8 cellular contexts compared by ENCODE assay signal in the genomic region with DNA sequence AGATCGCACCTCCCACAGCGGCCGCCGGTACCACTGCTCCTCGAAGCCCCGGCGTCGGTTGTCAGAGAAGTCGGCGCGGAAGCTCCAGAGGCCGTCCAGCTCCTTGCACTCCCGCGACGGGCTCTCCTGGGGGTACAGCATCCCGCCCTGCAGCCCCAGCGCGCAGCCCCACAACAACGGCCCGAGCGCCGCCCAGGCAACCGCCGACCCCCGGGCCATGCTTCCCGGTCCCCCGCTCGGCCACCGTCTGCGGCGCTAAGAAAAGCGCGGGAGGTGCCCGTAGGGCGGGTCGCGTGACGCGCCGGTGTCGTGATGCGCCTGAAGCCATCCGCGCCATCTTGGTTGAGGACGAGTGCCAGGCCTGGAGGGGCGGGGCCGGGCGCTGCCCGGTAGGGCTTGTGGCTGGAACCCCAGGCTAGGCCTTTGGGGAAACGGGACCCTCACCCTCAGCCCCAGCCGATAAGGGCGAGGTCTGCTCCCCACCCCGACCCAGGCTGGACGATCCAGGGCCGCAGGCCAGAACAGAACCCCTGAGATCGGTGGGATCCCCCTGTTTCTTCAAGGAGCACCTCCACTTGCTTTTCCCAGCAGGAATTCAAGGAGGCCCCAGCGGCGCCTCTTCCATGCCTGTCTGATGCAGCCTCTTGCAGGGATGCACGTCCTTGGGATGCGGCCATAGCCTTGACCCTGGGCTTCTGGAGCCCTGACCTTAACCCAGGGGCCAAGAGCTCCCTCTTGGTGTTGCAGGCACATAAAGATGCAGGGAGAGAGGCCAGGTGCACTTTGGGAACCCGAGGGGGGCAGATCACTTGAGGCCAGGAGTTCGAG. TPM values are rescaled to one million over a fixed set of nuclear protein-coding genes. Genes with fewer than 3 reads are reported as not detected.
DNase-seq lines count a peak whose midpoint lies in the region; ATAC-seq and TF ChIP-seq lines count a peak whose summit lies in the region.

A gene (minus strand): TSS at position 249 of the 828 bp plus-strand sequence. CDS start 30 bp downstream, at position 219.

- H3K9me3 ChIP-seq in SJSA1 (replicated peaks) (no peaks in the 10 kb centered on the region), neural progenitor cell (ENCODE audit: low read depth) (no peaks in the 10 kb centered on the region), stomach smooth muscle (ENCODE audit: control insufficient read depth in 2 of 2, low read length in 2 of 2) (no peaks in the 10 kb centered on the region)

- H3K9me3 Mint-ChIP-seq in neural progenitor cell: no peaks in the 10 kb centered on the region

- H3K4me1 Mint-ChIP-seq in neural progenitor cell: peaks cover 5% of the 10 kb centered on the region

- peaks cover 4% of the 10 kb centered on the region for H3K36me3 Mint-ChIP-seq in neural progenitor cell

- H3K27me3 ChIP-seq in SJSA1 (replicated peaks): no peaks in the 10 kb centered on the region
- no peaks in the 10 kb centered on the region for H3K27me3 ChIP-seq in foreskin keratinocyte
- no peaks in the 10 kb centered on the region for H3K27me3 ChIP-seq in neural progenitor cell
- no peaks in the 10 kb centered on the region for H3K27me3 ChIP-seq in stomach smooth muscle (ENCODE audit: control insufficient read depth in 1 of 2, insufficient read depth in 2 of 2, low read length in 2 of 2)

- H3K79me2 ChIP-seq in neural progenitor cell (ENCODE audit: low read depth): peaks cover 24% of the 10 kb centered on the region

- H3K4me3 Mint-ChIP-seq in neural progenitor cell: peak within 1 kb of the TSS; percentile 86

- H3K4me1 ChIP-seq in SJSA1 (replicated peaks) (peaks cover 19% of the 10 kb centered on the region), foreskin keratinocyte (no peaks in the 10 kb centered on the region), neural progenitor cell (peaks cover 8% of the 10 kb centered on the region), stomach smooth muscle (ENCODE audit: control insufficient read depth, insufficient read depth, low read length) (peaks cover 17% of the 10 kb centered on the region)

- H3K36me3 ChIP-seq in SJSA1 (peaks cover 34% of the 10 kb centered on the region), neural progenitor cell (no peaks in the 10 kb centered on the region), stomach smooth muscle (ENCODE audit: control insufficient read depth in 2 of 2, insufficient read depth in 2 of 2, low read length in 2 of 2) (peaks cover 0 to 5% of the 10 kb centered on the region in 2 donors)

- H3K27ac ChIP-seq in SJSA1 (peak within 1 kb of the TSS; percentile 67), foreskin keratinocyte (peak within 1 kb of the TSS; percentile 82), neural progenitor cell (no peak within 1 kb of the TSS), stomach smooth muscle (ENCODE audit: low read length) (peak within 1 kb of the TSS; percentile 74)

- H3K9ac ChIP-seq in neural progenitor cell (peak within 1 kb of the TSS; percentile 82), stomach smooth muscle (ENCODE audit: low read length in 2 of 2) (peak within 1 kb of the TSS; percentile 75 to 94)

- H3K4me3 ChIP-seq in SJSA1 (peak within 1 kb of the TSS; percentile 79), neural progenitor cell (peak within 1 kb of the TSS; percentile 88), stomach smooth muscle (ENCODE audit: low read length in 2 of 2) (peak within 1 kb of the TSS; percentile 74 to 84)

- H3K4me2 ChIP-seq in neural progenitor cell: peak within 1 kb of the TSS; percentile 98

- H3K27me3 Mint-ChIP-seq in neural progenitor cell (ENCODE audit: insufficient read depth, low read depth): no peaks in the 10 kb centered on the region

- peak within 1 kb of the TSS; percentile 93 for H2AFZ ChIP-seq in neural progenitor cell (replicated peaks)

- H4K20me1 ChIP-seq in neural progenitor cell (ENCODE audit: low read depth): peaks cover 13% of the 10 kb centered on the region

- no peak for TF ChIP-seq CTCF in foreskin keratinocyte (conservative IDR thresholded peaks at IDR 0.05)
- no peak for TF ChIP-seq CTCF in neural progenitor cell (IDR thresholded peaks at IDR 0.05)

- CTCF ChIA-PET in HEK293T (lab: Yijun Ruan, JAX): no interaction called here

- peak within 1 kb of the TSS; percentile 91 for H3K27ac Mint-ChIP-seq in neural progenitor cell

- H3F3A ChIP-seq in neural progenitor cell (ENCODE audit: low read depth): no peaks in the 10 kb centered on the region

- ATAC-seq in foreskin keratinocyte: peak; percentile 87

- DNase-seq in GM03348 (ENCODE audit: low spot score) (peak; percentile 97), HEK293T (ENCODE audit: extremely low spot score) (peak; percentile 96), MV-4-11 (lab: John Stamatoyannopoulos, UW) (peak; percentile 82), SJSA1 (ENCODE audit: low read depth in 1 of 2, low spot score in 2 of 2) (peak; percentile 91 to 94), foreskin keratinocyte (peak; percentile 54 to 73), neural progenitor cell (ENCODE audit: low spot score) (peak; percentile 97)
- peak; percentile 74 to 84 (median 82) for DNase-seq in activated naive CD4-positive, alpha-beta T cell (lab: John Stamatoyannopoulos, UW)

- POLR2A ChIA-PET in HEK293T (lab: Yijun Ruan, JAX): no interaction called here

TF ChIP-seq in HEK293T, 16 proteins besides CTCF, POLR2A, EP300 and RAD21:
- TF ChIP-seq ARNT (IDR thresholded peaks at IDR 0.05) (no peak), TARDBP (IDR thresholded peaks at IDR 0.05) (no peak), ZNF384 (IDR thresholded peaks at IDR 0.05) (no peak), CTBP1 (IDR thresholded peaks at IDR 0.05; ENCODE audit: borderline replicate concordance) (no peak), NFRKB (IDR thresholded peaks at IDR 0.05) (no peak), ELF4 (IDR thresholded peaks at IDR 0.05) (peak; percentile 53; the same call in 1 of the 2 replicates), FOXM1 (IDR thresholded peaks at IDR 0.05; ENCODE audit: borderline replicate concordance) (no peak), FOXA1 (IDR thresholded peaks at IDR 0.05) (no peak), BHLHE40 (IDR thresholded peaks at IDR 0.05; ENCODE audit: borderline replicate concordance) (no peak), SUZ12 (IDR thresholded peaks at IDR 0.05) (no peak), LEF1 (IDR thresholded peaks at IDR 0.05; ENCODE audit: borderline replicate concordance) (no peak; the same call in 1 of the 2 replicates), HDGF (IDR thresholded peaks at IDR 0.05; ENCODE audit: borderline replicate concordance) (no peak), SP1 (IDR thresholded peaks at IDR 0.05) (no peak), L3MBTL2 (conservative IDR thresholded peaks at IDR 0.05) (peak; percentile 100), FOXK2 (IDR thresholded peaks at IDR 0.05) (no peak)
- TF ChIP-seq, protein P1, sequence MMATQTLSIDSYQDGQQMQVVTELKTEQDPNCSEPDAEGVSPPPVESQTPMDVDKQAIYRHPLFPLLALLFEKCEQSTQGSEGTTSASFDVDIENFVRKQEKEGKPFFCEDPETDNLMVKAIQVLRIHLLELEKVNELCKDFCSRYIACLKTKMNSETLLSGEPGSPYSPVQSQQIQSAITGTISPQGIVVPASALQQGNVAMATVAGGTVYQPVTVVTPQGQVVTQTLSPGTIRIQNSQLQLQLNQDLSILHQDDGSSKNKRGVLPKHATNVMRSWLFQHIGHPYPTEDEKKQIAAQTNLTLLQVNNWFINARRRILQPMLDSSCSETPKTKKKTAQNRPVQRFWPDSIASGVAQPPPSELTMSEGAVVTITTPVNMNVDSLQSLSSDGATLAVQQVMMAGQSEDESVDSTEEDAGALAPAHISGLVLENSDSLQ (IDR thresholded peaks at IDR 0.05): no peak

RNA-seq across cellular contexts. Expression of the gene that starts here (rescaled TPM):
- total RNA-seq in SJSA1 (2014; rRNA removed; shearing (Covaris generic)): 47.0 and 70.8 TPM in 2 replicates
- total RNA-seq in foreskin keratinocyte (19.6 and 22.1 TPM in 2 replicates), neural progenitor cell (ENCODE audit: low replicate concordance) (28.8 and 61.9 TPM in 2 replicates)
- 23.7 and 25.2 TPM in 2 replicates for polyA plus RNA-seq in foreskin keratinocyte
